Comparison of ENCODE assay signal across 16 cellular contexts in genomic region chr14:92990456-92991430, GRCh38.
DNase-seq lines count a peak whose midpoint lies in the region; ATAC-seq, FAIRE-seq and TF ChIP-seq lines count a peak whose summit lies in the region.
"Had no signal": no experiment of that assay in that cellular context is flagged by ENCODE, and none has a peak within 500 bp of the region (broad histone marks: within the 10 kb centered on the region; RNA-seq: fewer than 3 reads in every experiment).

No MANE protein-coding gene starts in this region.

- no peaks in the 10 kb centered on the region for H3K79me2 ChIP-seq in HepG2 (ENCODE audit: insufficient read depth, low read length)

- H3K9me3 ChIP-seq in liver (ENCODE audit: control insufficient read depth in 4 of 4, low read length in 3 of 4) (no peaks in the 10 kb centered on the region), HepG2 (ENCODE audit: low read length) (no peaks in the 10 kb centered on the region), mesodermal cell (ENCODE audit: control insufficient read depth, low read length) (no peaks in the 10 kb centered on the region), stomach (no peaks in the 10 kb centered on the region)
- H3K9me3 ChIP-seq: thyroid gland had no signal

- in situ Hi-C loops in HepG2 (cut with HindIII; ENCODE audit: extremely low pct_ligation_motif_present, low pct_unique_long_range_greater_than_20kb): no loop called here

- no peaks in the 10 kb centered on the region for H3K27me3 ChIP-seq in liver (ENCODE audit: control insufficient read depth in 4 of 4, insufficient read depth in 4 of 4, low read length in 3 of 4)
- no peaks in the 10 kb centered on the region for H3K27me3 ChIP-seq in HepG2 (ENCODE audit: control insufficient read depth in 1 of 2, insufficient read depth in 2 of 2, low read length in 2 of 2)
- no peaks in the 10 kb centered on the region for H3K27me3 ChIP-seq in stomach
- H3K27me3 ChIP-seq: thyroid gland had no signal

- H3K4me3 Mint-ChIP-seq in WTC11 (no peak overlapping the region), type B pancreatic cell (no peak overlapping the region)
- H3K4me3 Mint-ChIP-seq: B cell, HFFc6 had no signal

- H3K4me3 ChIP-seq in liver (ENCODE audit: low read depth in 1 of 3, low read length in 3 of 3) (no peak overlapping the region), HepG2 (replicated peaks in 1 of 3; ENCODE audit: insufficient read depth in 1 of 3, low read depth in 2 of 3, low read length in 3 of 3) (no peak overlapping the region), mesodermal cell (ENCODE audit: extremely low read depth, insufficient read depth, low read length, poor library complexity, severe bottlenecking) (no peak overlapping the region), stomach (no peak overlapping the region)
- H3K4me3 ChIP-seq: thyroid gland had no signal

- DNase-seq in HepG2 (ENCODE audit: low spot score) (no peak), WTC11 (ENCODE audit: low spot score) (no peak), type B pancreatic cell (ENCODE audit: extremely low spot score, unreplicated experiment) (no peak), GM20000 (ENCODE audit: low spot score) (no peak), stomach (no peak), NOMO-1 treated with DMSO at 0.1 percent for 48 hours (lab: John Stamatoyannopoulos, UW; ENCODE audit: unreplicated experiment) (no peak)
- DNase-seq: HFFc6; KBM-7; NCI-H187; stimulated activated CD4-positive, alpha-beta T cell treated with anti-CD3 and anti-CD28 coated beads, Interleukin-15, amount 100 ng/mL, for 24 hours; thyroid gland had no signal

- POLR2A ChIA-PET in HepG2 (lab: Yijun Ruan, JAX) (no interaction called here), WTC11 (lab: Charles Lee) (interaction anchor here (0.5 kb wide), 1 partner anchor 85 kb away, joined by 5 read pairs; no protein-coding TSS in a partner anchor)

- H3K4me1 ChIP-seq in liver (ENCODE audit: control insufficient read depth in 4 of 4, insufficient read depth in 4 of 4, low read length in 3 of 4): peaks cover 7 to 38% (median 26%) of the 10 kb centered on the region in 4 donors
- peaks cover 49% of the 10 kb centered on the region for H3K4me1 ChIP-seq in HepG2 (ENCODE audit: insufficient read depth, low read length)
- H3K4me1 ChIP-seq in mesodermal cell (ENCODE audit: control insufficient read depth, insufficient read depth, low read length, poor library complexity, severe bottlenecking): peaks cover 20% of the 10 kb centered on the region
- peaks cover 13 to 33% (median 23%) of the 10 kb centered on the region in 4 donors for H3K4me1 ChIP-seq in stomach
- H3K4me1 ChIP-seq: parathyroid adenoma had no signal

- H3K9ac ChIP-seq in liver (ENCODE audit: low read depth in 1 of 2, low read length in 2 of 2): no peak overlapping the region
- H3K9ac ChIP-seq in HepG2 (ENCODE audit: insufficient read depth, low read depth, low read length): no peak overlapping the region
- H3K9ac ChIP-seq: parathyroid adenoma had no signal

- H3K4me1 Mint-ChIP-seq in WTC11: peaks cover 12% of the 10 kb centered on the region
- peaks cover 9% of the 10 kb centered on the region for H3K4me1 Mint-ChIP-seq in type B pancreatic cell (ENCODE audit: unreplicated experiment)
- H3K4me1 Mint-ChIP-seq: B cell had no signal

- no peaks in the 10 kb centered on the region for H3K9me3 Mint-ChIP-seq in WTC11
- no peaks in the 10 kb centered on the region for H3K9me3 Mint-ChIP-seq in type B pancreatic cell
- H3K9me3 Mint-ChIP-seq: HFFc6 had no signal

- H3K4me2 ChIP-seq in HepG2 (ENCODE audit: low read depth, low read length): no peak overlapping the region

- no peak for FAIRE-seq in HepG2 (lab: Jason Lieb, UNC)
- FAIRE-seq: TTC549 had no signal

- no peak for TF ChIP-seq RAD21 in liver (IDR thresholded peaks at IDR 0.05)
- no peak for TF ChIP-seq RAD21 in HepG2 (CRISPR knock-in tag; IDR thresholded peaks at IDR 0.05)

- no peak for ATAC-seq in HepG2
- no peak for ATAC-seq in WTC11

- no peaks in the 10 kb centered on the region for H3K27me3 Mint-ChIP-seq in WTC11 (ENCODE audit: low read depth)
- H3K27me3 Mint-ChIP-seq in type B pancreatic cell: no peaks in the 10 kb centered on the region
- H3K27me3 Mint-ChIP-seq: B cell had no signal

- no peak for TF ChIP-seq POLR2A in HepG2 (IDR thresholded peaks at IDR 0.05; ENCODE audit: insufficient read depth in 1 of 2, low read depth in 2 of 2, low read length in 2 of 2)
- no peak for TF ChIP-seq POLR2A in stomach (IDR thresholded peaks at IDR 0.05)

- CTCF ChIA-PET in HepG2 (lab: Yijun Ruan, JAX; ENCODE audit: low intra/inter-chr PET ratio, low total read pairs): no interaction called here
- CTCF ChIA-PET in WTC11 (lab: Charles Lee): interaction anchor here (0.8 to 1.1 kb wide), 4 partner anchors 39 to 178 kb away, joined by 3 to 4 read pairs (median 4); no protein-coding TSS in a partner anchor

- BruUV-seq in HepG2 (replicated peaks; lab: Mats Ljungman, UMichigan): no TSS peak

- H3K27ac ChIP-seq in liver (ENCODE audit: low read depth in 1 of 2, low read length in 2 of 2) (no peak overlapping the region), HepG2 (ENCODE audit: extremely low read length, insufficient read depth, low read length) (no peak overlapping the region), mesodermal cell (ENCODE audit: low read depth, low read length, severe bottlenecking) (peak overlapping the region; percentile 84), stomach (no peak overlapping the region)
- H3K27ac ChIP-seq: parathyroid adenoma had no signal

- TF ChIP-seq EP300 in HepG2 (IDR thresholded peaks at IDR 0.05; ENCODE audit: low read depth in 2 of 2, low read length in 2 of 2): no peak
- no peak for TF ChIP-seq EP300 in HepG2 (CRISPR knock-in tag; IDR thresholded peaks at IDR 0.05; ENCODE audit: borderline replicate concordance)
- no peak for TF ChIP-seq EP300 in stomach (IDR thresholded peaks at IDR 0.05)

- H3K36me3 Mint-ChIP-seq in WTC11 (peaks cover 16% of the 10 kb centered on the region), type B pancreatic cell (no peaks in the 10 kb centered on the region)

- H2AFZ ChIP-seq in HepG2 (ENCODE audit: low read length): no peak overlapping the region
- H2AFZ ChIP-seq: parathyroid adenoma had no signal

- no peaks in the 10 kb centered on the region; the same call in 1 of the 2 replicates for H4K20me1 ChIP-seq in HepG2 (ENCODE audit: insufficient read depth, low read length)

- intact Hi-C loops in HepG2 (cut with micrococcal nuclease; ENCODE audit: unreplicated experiment) (no loop called here), stomach (cut with DNase I; ENCODE audit: low total_unique reads) (no loop called here)

- TF ChIP-seq CTCF in liver (IDR thresholded peaks at IDR 0.05; ENCODE audit: low read depth, low read length, missing input control) (no peak), HepG2 (CRISPR knock-in tag; IDR thresholded peaks at IDR 0.05) (no peak), WTC11 (IDR thresholded peaks at IDR 0.05) (no peak), type B pancreatic cell (conservative IDR thresholded peaks at IDR 0.05) (no peak), GM20000 (IDR thresholded peaks at IDR 0.05; ENCODE audit: extremely low read depth, missing control alignments) (no peak), stomach (IDR thresholded peaks at IDR 0.05) (no peak)

- no peaks in the 10 kb centered on the region for H3K36me3 ChIP-seq in liver (ENCODE audit: control insufficient read depth in 4 of 4, insufficient read depth in 3 of 4, low read depth in 1 of 4, low read length in 3 of 4)
- H3K36me3 ChIP-seq in HepG2 (replicated peaks in 1 of 2; ENCODE audit: control insufficient read depth in 1 of 2, insufficient read depth in 2 of 2, low read length in 2 of 2): peaks cover 2 to 4% of the 10 kb centered on the region in 2 experiments; a peak in 2 of 5 replicates
- no peaks in the 10 kb centered on the region for H3K36me3 ChIP-seq in mesodermal cell (ENCODE audit: control insufficient read depth, insufficient read depth, low read length)
- H3K36me3 ChIP-seq in stomach: peaks cover 3 to 45% (median 24%) of the 10 kb centered on the region in 4 donors
- H3K36me3 ChIP-seq: thyroid gland had no signal

- H3K27ac Mint-ChIP-seq in WTC11 (peak overlapping the region; percentile 3; the same call in 1 of the 2 replicates), type B pancreatic cell (peak overlapping the region; percentile 64)
- H3K27ac Mint-ChIP-seq: B cell, HFFc6 had no signal

- whole genome bisulfite sequencing in liver: 82% methylated on average over 22 of the region's 22 CpGs
- 93% methylated on average over 15 of the region's 22 CpGs for WGBS in HepG2 (ENCODE audit: low lambda C conversion rate)
- WGBS in mesodermal cell (ENCODE audit: insufficient coverage in 2 of 2), 2 experiments: 76 to 81% methylated on average over 17 to 20 of the region's 22 CpGs
- 76 to 89% (median 82%) methylated on average over 14 to 22 of the region's 22 CpGs for whole genome bisulfite sequencing in stomach, 5 donors

TF ChIP-seq in liver, 16 proteins besides CTCF, POLR2A, EP300 and RAD21 (continues in another document):
- TF ChIP-seq FOXA1 (IDR thresholded peaks at IDR 0.05): no peak
- TF ChIP-seq TAF1 (conservative IDR thresholded peaks at IDR 0.05): no peak
- TF ChIP-seq NR2F2 (IDR thresholded peaks at IDR 0.05): peak; percentile 70
- no peak for TF ChIP-seq HNF4A (conservative IDR thresholded peaks at IDR 0.05)
- peak in 1 of 2 donors; percentile 12 for TF ChIP-seq RXRA (IDR thresholded peaks at IDR 0.05)

TF ChIP-seq in HepG2, 621 proteins besides CTCF, POLR2A, EP300 and RAD21 (continues in another document):
- no peak for TF ChIP-seq THRA (CRISPR knock-in tag; IDR thresholded peaks at IDR 0.05; ENCODE audit: borderline replicate concordance)

TF ChIP-seq in WTC11, 78 proteins besides CTCF, POLR2A, EP300 and RAD21 (continues in another document):
- no peak for TF ChIP-seq SOX15 (CRISPR knock-in tag; IDR thresholded peaks at IDR 0.05)
- no peak for TF ChIP-seq SMAD4 (CRISPR knock-in tag; IDR thresholded peaks at IDR 0.05)
- TF ChIP-seq AR (CRISPR knock-in tag; IDR thresholded peaks at IDR 0.05): no peak
